In the genomic region with DNA sequence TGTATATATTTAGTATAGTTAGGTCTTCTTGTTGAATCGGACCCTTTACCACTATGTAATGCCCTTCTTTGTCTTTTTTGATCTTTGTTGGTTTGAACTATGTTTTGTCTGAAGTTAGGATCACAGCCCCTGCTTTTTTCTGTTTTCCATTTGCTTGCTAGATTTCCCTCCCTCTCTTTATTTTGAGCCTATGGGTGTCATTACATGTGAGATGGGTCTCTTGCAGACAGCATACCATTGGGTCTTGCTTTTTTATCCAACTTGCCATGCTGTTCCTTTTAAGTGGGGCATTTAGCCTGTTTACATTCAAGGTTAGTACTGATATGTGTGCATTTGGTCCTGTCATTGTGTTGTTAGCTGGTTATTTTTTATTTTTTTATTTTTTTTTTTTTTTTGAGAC, we compare ENCODE assay signal across 23 cellular contexts.
"Had no signal": no experiment of that assay in that cellular context is flagged by ENCODE, and none has a peak within 500 bp of the region (broad histone marks: within the 10 kb centered on the region; RNA-seq: fewer than 3 reads in every experiment).

No MANE protein-coding gene starts in this region.

- H3K36me3 ChIP-seq: colonic mucosa, esophagus muscularis mucosa, esophagus squamous epithelium, gastrocnemius medialis, gastroesophageal sphincter, heart left ventricle, heart right ventricle had no signal

- H3K9me3 ChIP-seq: colonic mucosa, gastrocnemius medialis had no signal

- H3K27me3 Mint-ChIP-seq: dendritic cell treated with granulocyte-macrophage colony-stimulating factor and Interleukin-4, amounts not matched to agents 40 ng/mL and 50 ng/mL, for 4 days had no signal

- H3K27ac Mint-ChIP-seq: dendritic cell treated with granulocyte-macrophage colony-stimulating factor and Interleukin-4, amounts not matched to agents 40 ng/mL and 50 ng/mL, for 4 days; effector memory CD8-positive, alpha-beta T cell had no signal

- H3K27me3 ChIP-seq: colonic mucosa, esophagus muscularis mucosa, esophagus squamous epithelium, foreskin keratinocyte, gastrocnemius medialis, gastroesophageal sphincter had no signal

- H3K4me3 Mint-ChIP-seq: dendritic cell treated with granulocyte-macrophage colony-stimulating factor and Interleukin-4, amounts not matched to agents 40 ng/mL and 50 ng/mL, for 4 days; effector memory CD8-positive, alpha-beta T cell had no signal

- H3K4me3 ChIP-seq: colonic mucosa, coronary artery, dorsolateral prefrontal cortex, esophagus muscularis mucosa, esophagus squamous epithelium, gastrocnemius medialis, gastroesophageal sphincter, heart left ventricle, heart right ventricle had no signal

- H3K4me1 ChIP-seq: colonic mucosa, esophagus muscularis mucosa, foreskin keratinocyte, gastrocnemius medialis, gastroesophageal sphincter, heart right ventricle had no signal

- H3K27ac ChIP-seq: colonic mucosa, coronary artery, dorsolateral prefrontal cortex, epithelial cell of prostate, esophagus muscularis mucosa, esophagus squamous epithelium, foreskin keratinocyte, gastrocnemius medialis, gastroesophageal sphincter, heart left ventricle, heart right ventricle had no signal

- DNase-seq: colonic mucosa; cortex of kidney; dermis blood vessel endothelial cell; dorsolateral prefrontal cortex; effector CD4-positive, alpha-beta T cell; effector CD8-positive, alpha-beta T cell; effector memory CD4-positive, alpha-beta T cell; effector memory CD8-positive, alpha-beta T cell; erythroblast; esophagus squamous epithelium; foreskin fibroblast; foreskin keratinocyte; foreskin melanocyte; gastrocnemius medialis; glutamatergic neuron; head of caudate nucleus; heart left ventricle; heart right ventricle had no signal
